In the genomic region with DNA sequence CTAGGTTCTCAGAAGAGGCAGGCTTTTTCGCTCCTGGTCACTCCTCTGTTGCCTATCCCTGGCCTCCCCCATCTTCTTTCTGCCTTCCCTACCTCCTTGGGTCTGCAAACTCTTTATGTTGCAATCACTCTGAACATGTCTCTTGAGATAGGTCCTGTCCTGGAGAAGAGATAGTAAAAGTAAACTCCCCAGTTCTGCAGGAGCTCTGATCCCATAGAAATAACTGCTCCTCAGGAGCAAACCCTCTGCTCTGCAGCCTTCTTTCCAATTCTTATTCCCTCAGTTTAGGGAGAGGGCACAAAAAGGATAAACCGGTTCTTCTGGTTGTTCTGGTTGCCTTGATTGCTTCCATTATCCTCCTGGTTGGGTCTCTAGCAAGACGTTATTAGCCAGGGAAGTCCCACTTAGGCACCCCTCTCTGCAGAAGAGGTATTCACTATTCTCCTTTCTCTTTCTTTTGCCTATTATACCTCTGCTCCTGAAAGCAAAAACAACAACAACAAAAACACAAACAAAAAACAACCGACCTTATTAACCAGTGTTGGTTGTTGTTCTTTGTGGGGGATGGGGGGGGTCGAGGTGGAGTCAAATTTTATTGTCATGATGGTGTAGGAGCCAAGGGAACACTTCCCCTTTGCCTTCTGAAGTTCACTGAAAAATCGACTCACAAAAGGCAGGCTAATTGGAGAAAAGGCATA, we compare ENCODE assay signal across 9 cellular contexts. TPM values are rescaled to one million over a fixed set of nuclear protein-coding genes. Genes with fewer than 3 reads are reported as not detected.
DNase-seq lines count a peak whose midpoint lies in the region; ATAC-seq, FAIRE-seq and TF ChIP-seq lines count a peak whose summit lies in the region.
"Had no signal": no experiment of that assay in that cellular context is flagged by ENCODE, and none has a peak within 500 bp of the region (broad histone marks: within the 10 kb centered on the region; RNA-seq: fewer than 3 reads in every experiment).

No MANE protein-coding gene starts in this region.

- H3K36me3 ChIP-seq in breast epithelium (no peaks in the 10 kb centered on the region), liver (ENCODE audit: control insufficient read depth in 4 of 4, insufficient read depth in 3 of 4, low read depth in 1 of 4, low read length in 3 of 4) (peaks cover 0 to 8% (median 3%) of the 10 kb centered on the region in 4 donors), vagina (peaks cover 0 to 22% of the 10 kb centered on the region in 2 donors)

- intact Hi-C loops in breast epithelium (cut with DNase I; ENCODE audit: low total_unique reads) (no loop called here), vagina (cut with DNase I) (no loop called here)

- DNase-seq in DMS53 treated with DMSO at 0.1 percent for 48 hours (lab: John Stamatoyannopoulos, UW; ENCODE audit: unreplicated experiment), result peak; percentile 66
- peak; percentile 49 for DNase-seq in MV-4-11 (lab: John Stamatoyannopoulos, UW)
- no peak for DNase-seq in breast epithelium (ENCODE audit: low spot score in 2 of 2)
- no peak for DNase-seq in vagina (ENCODE audit: extremely low spot score in 2 of 2)
- DNase-seq in HTR-8/SVneo (ENCODE audit: insufficient read length, low spot score), result no peak
- DNase-seq in putamen (ENCODE audit: low spot score), result no peak

- TF ChIP-seq CTCF in breast epithelium (IDR thresholded peaks at IDR 0.05) (no peak), liver (IDR thresholded peaks at IDR 0.05; ENCODE audit: low read depth, low read length, missing input control) (no peak), vagina (IDR thresholded peaks at IDR 0.05) (no peak)

- H3K9me3 ChIP-seq in breast epithelium (peaks cover 5 to 17% of the 10 kb centered on the region in 2 donors), liver (ENCODE audit: control insufficient read depth in 4 of 4, low read length in 3 of 4) (no peaks in the 10 kb centered on the region), vagina (no peaks in the 10 kb centered on the region)

- TF ChIP-seq RAD21 in liver (IDR thresholded peaks at IDR 0.05), result no peak

- peak overlapping the region; percentile 68 to 87 for H3K9ac ChIP-seq in liver (ENCODE audit: low read depth in 1 of 2, low read length in 2 of 2)

- H3K27me3 ChIP-seq in breast epithelium (no peaks in the 10 kb centered on the region), liver (ENCODE audit: control insufficient read depth in 4 of 4, insufficient read depth in 4 of 4, low read length in 3 of 4) (no peaks in the 10 kb centered on the region), vagina (no peaks in the 10 kb centered on the region)

- WGBS in liver, result 26% methylated on average over 6 of the region's 6 CpGs

- no peak for FAIRE-seq in HTR-8/SVneo (lab: Jason Lieb, UNC)

- no peak for TF ChIP-seq POLR2A in breast epithelium (IDR thresholded peaks at IDR 0.05)
- no peak for TF ChIP-seq POLR2A in vagina (IDR thresholded peaks at IDR 0.05)

- H3K27ac ChIP-seq in breast epithelium (peak overlapping the region; percentile 94 to 97), liver (ENCODE audit: low read depth in 1 of 2, low read length in 2 of 2) (peak overlapping the region; percentile 60 to 96), vagina (peak overlapping the region; percentile 98)

- H3K4me3 ChIP-seq in breast epithelium (peak overlapping the region; percentile 55 to 80 (median 57)), liver (ENCODE audit: low read depth in 1 of 3, low read length in 3 of 3) (peak overlapping the region; percentile 65 to 76 (median 70)), vagina (peak overlapping the region; percentile 59 to 71)

- H3K4me1 ChIP-seq in breast epithelium (peaks cover 0 to 5% of the 10 kb centered on the region in 2 donors), liver (ENCODE audit: control insufficient read depth in 4 of 4, insufficient read depth in 4 of 4, low read length in 3 of 4) (peaks cover 4 to 42% (median 26%) of the 10 kb centered on the region in 4 donors), vagina (peaks cover 67% of the 10 kb centered on the region)

- no peak for ATAC-seq in HG02588 (IDR thresholded peaks at IDR 0.05; ENCODE audit: unreplicated experiment)

TF ChIP-seq in liver, 16 proteins besides CTCF, POLR2A, EP300 and RAD21:
- TF ChIP-seq HNF4G (IDR thresholded peaks at IDR 0.05) (no peak), RXRA (IDR thresholded peaks at IDR 0.05) (no peak), FOXA2 (IDR thresholded peaks at IDR 0.05) (no peak), SP1 (IDR thresholded peaks at IDR 0.05) (no peak), JUND (IDR thresholded peaks at IDR 0.05) (no peak)

RNA-seq across cellular contexts. Expression of gene TRIM38, which starts 1.0 kb away (rescaled TPM):
- 10 to 100 TPM; 11.8 to 16.2 (median 12.1) TPM for total RNA-seq in breast epithelium
- 1 to 10 TPM; 2.9 to 3.9 TPM for total RNA-seq in liver
- 1 to 10 TPM; 1.5 to 2.8 TPM for polyA plus RNA-seq in liver
- total RNA-seq in vagina, result 8.1 TPM

RNA-seq across cellular contexts. Expression of gene SLC17A2, which starts 33.1 kb away (rescaled TPM):
- total RNA-seq in breast epithelium, result not detected
- total RNA-seq in liver, result 10 to 100 TPM; 43.3 to 88.1 TPM
- 10 to 100 TPM; 26.2 to 32.3 TPM for polyA plus RNA-seq in liver
- total RNA-seq in vagina, result not detected
- total RNA-seq: SK-MEL-5 had no signal

Comparison
In these comparisons a context has a peak if more than half of its experiments do, and no peak if none do; other contexts are left out.
1. DNase-seq: peak in DMS53 treated with DMSO at 0.1 percent for 48 hours (single experiment) and MV-4-11 (single experiment); none in breast epithelium (0 of 2), vagina (0 of 2), HTR-8/SVneo (single experiment) and putamen (single experiment).
2. RNA of gene SLC17A2, which starts 33.1 kb away (total RNA-seq): 43.3 to 88.1 TPM in liver; not detected in breast epithelium and not detected in vagina (single experiment); every median in the first group is over 10 times any median in the second.
3. Peak in every context shown above with its lines, with median percentiles within 50 percentile points of each other: H3K27ac ChIP-seq and H3K4me3 ChIP-seq.